ENCODE assay signal across 26 cellular contexts in genomic region chr10:116802474-116802873, GRCh38. TPM values are rescaled to one million over a fixed set of nuclear protein-coding genes. Genes with fewer than 3 reads are reported as not detected.
"Had no signal": no experiment of that assay in that cellular context is flagged by ENCODE, and none has a peak within 500 bp of the region (broad histone marks: within the 10 kb centered on the region; RNA-seq: fewer than 3 reads in every experiment).

No MANE protein-coding gene starts in this region.

- H3K4me1 ChIP-seq: esophagus squamous epithelium, gastroesophageal sphincter, psoas muscle, spleen, testis had no signal

- H3K4me3 Mint-ChIP-seq: dendritic cell treated with granulocyte-macrophage colony-stimulating factor and Interleukin-4, amounts not matched to agents 40 ng/mL and 50 ng/mL, for 4 days; effector memory CD8-positive, alpha-beta T cell; naive B cell; nephron; stimulated activated memory B cell treated with anti-CD40 and anti-IgM and Interleukin-4, amounts not matched to agents 10 μg/mL and 1 μg/mL and 100 μg/mL, for 72 hours; stimulated activated naive CD8-positive, alpha-beta T cell treated with anti-CD3 and anti-CD28 coated beads, Interleukin-15, amount 100 ng/mL, for 72 hours had no signal

- H3K27ac ChIP-seq: esophagus squamous epithelium, gastroesophageal sphincter, neutrophil, psoas muscle, spleen, testis, tibial nerve had no signal

- H3K9me3 ChIP-seq: esophagus squamous epithelium, gastroesophageal sphincter, neutrophil, psoas muscle, spleen, testis, tibial nerve had no signal

- H3K4me3 ChIP-seq: esophagus squamous epithelium, gastroesophageal sphincter, psoas muscle, spleen, testis, tibial nerve had no signal

- H3K36me3 Mint-ChIP-seq: naive B cell; stimulated activated memory B cell treated with anti-CD40 and anti-IgM and Interleukin-4, amounts not matched to agents 10 μg/mL and 1 μg/mL and 100 μg/mL, for 72 hours had no signal

- H3K27me3 ChIP-seq: testis had no signal

- H3K9me3 Mint-ChIP-seq: dendritic cell treated with granulocyte-macrophage colony-stimulating factor and Interleukin-4, amounts not matched to agents 40 ng/mL and 50 ng/mL, for 4 days; effector memory CD8-positive, alpha-beta T cell; nephron; stimulated activated memory B cell treated with anti-CD40 and anti-IgM and Interleukin-4, amounts not matched to agents 10 μg/mL and 1 μg/mL and 100 μg/mL, for 72 hours; stimulated activated naive CD8-positive, alpha-beta T cell treated with anti-CD3 and anti-CD28 coated beads, Interleukin-15, amount 100 ng/mL, for 72 hours had no signal

- DNase-seq: effector memory CD8-positive, alpha-beta T cell; esophagus squamous epithelium; foreskin fibroblast; glutamatergic neuron; left colon; left ventricle myocardium superior; mesendoderm; naive B cell; psoas muscle; retina; spleen; stimulated activated CD4-positive, alpha-beta T cell treated with anti-CD3 and anti-CD28 coated beads, Interleukin-15, amount 100 ng/mL, for 24 hours; stimulated activated CD4-positive, alpha-beta T cell treated with anti-CD3 and anti-CD28 coated beads, Interleukin-1b, Interleukin-23, amount 100 ng/mL, for 48 hours; stimulated activated CD4-positive, alpha-beta T cell treated with anti-CD3 and anti-CD28 coated beads, Interleukin-4, amount 100 ng/mL, for 24 hours; stimulated activated naive CD8-positive, alpha-beta T cell treated with anti-CD3 and anti-CD28 coated beads, Interleukin-15, amount 100 ng/mL, for 72 hours; testis had no signal

- H3K36me3 ChIP-seq: esophagus squamous epithelium, gastroesophageal sphincter, neutrophil, spleen, tibial nerve had no signal

- ATAC-seq: effector memory CD8-positive, alpha-beta T cell; gastroesophageal sphincter; left colon; left ventricle myocardium superior; psoas muscle; sciatic nerve; stimulated activated memory B cell treated with anti-CD40 and anti-IgM and Interleukin-4, amounts not matched to agents 10 μg/mL and 1 μg/mL and 100 μg/mL, for 72 hours; stimulated activated naive CD8-positive, alpha-beta T cell treated with anti-CD3 and anti-CD28 coated beads, Interleukin-15, amount 100 ng/mL, for 72 hours had no signal

- H3K27ac Mint-ChIP-seq: dendritic cell treated with granulocyte-macrophage colony-stimulating factor and Interleukin-4, amounts not matched to agents 40 ng/mL and 50 ng/mL, for 4 days; effector memory CD8-positive, alpha-beta T cell; naive B cell; nephron; stimulated activated memory B cell treated with anti-CD40 and anti-IgM and Interleukin-4, amounts not matched to agents 10 μg/mL and 1 μg/mL and 100 μg/mL, for 72 hours; stimulated activated naive CD8-positive, alpha-beta T cell treated with anti-CD3 and anti-CD28 coated beads, Interleukin-15, amount 100 ng/mL, for 72 hours had no signal

- H3K4me1 Mint-ChIP-seq: naive B cell; stimulated activated memory B cell treated with anti-CD40 and anti-IgM and Interleukin-4, amounts not matched to agents 10 μg/mL and 1 μg/mL and 100 μg/mL, for 72 hours; stimulated activated naive CD8-positive, alpha-beta T cell treated with anti-CD3 and anti-CD28 coated beads, Interleukin-15, amount 100 ng/mL, for 72 hours had no signal

RNA-seq across cellular contexts. Expression of gene ENO4, which starts 46.8 kb away (rescaled TPM):
- total RNA-seq: epithelial cell of proximal tubule, lung microvascular endothelial cell, psoas muscle, skeletal muscle tissue, spleen had no signal
